Comparison of ENCODE assay signal across 3 cellular contexts in genomic region chr5:94779684-94780083, GRCh38.
A peak's percentile ranks its signal among the peaks of the same experiment; 100 is the strongest.
TF ChIP-seq lines count a peak whose summit lies in the region.

No MANE protein-coding gene starts in this region.

TF ChIP-seq in HepG2, 621 proteins besides CTCF, POLR2A, EP300 and RAD21:
- TF ChIP-seq MAFK (conservative IDR thresholded peaks at IDR 0.05 in 1 of 2, IDR thresholded peaks at IDR 0.05 in 1 of 2; ENCODE audit: low read length in 2 of 2) (peak; percentile 52 to 79), CENPBD1 (CRISPR knock-in tag; IDR thresholded peaks at IDR 0.05; ENCODE audit: borderline replicate concordance, low read depth) (no peak), ZMAT3 (CRISPR knock-in tag; conservative IDR thresholded peaks at IDR 0.05) (no peak), ZNF816 (CRISPR knock-in tag; IDR thresholded peaks at IDR 0.05; ENCODE audit: borderline replicate concordance) (no peak), ZNF317 (CRISPR knock-in tag; IDR thresholded peaks at IDR 0.05) (no peak), MAFF (IDR thresholded peaks at IDR 0.05; ENCODE audit: low read depth, low read length) (peak; percentile 66), EED (CRISPR knock-in tag; IDR thresholded peaks at IDR 0.05) (no peak)

TF ChIP-seq in A549, 52 proteins besides CTCF, POLR2A, EP300 and RAD21:
- TF ChIP-seq ZFP36 (IDR thresholded peaks at IDR 0.05; ENCODE audit: borderline replicate concordance, partially characterized antibody) (no peak), MAFK (IDR thresholded peaks at IDR 0.05; ENCODE audit: partially characterized antibody) (peak; percentile 44)

TF ChIP-seq in IMR-90, 13 proteins besides CTCF, POLR2A, EP300 and RAD21:
- TF ChIP-seq MAFK (IDR thresholded peaks at IDR 0.05; ENCODE audit: low read depth, low read length) (peak; percentile 74), FOS (IDR thresholded peaks at IDR 0.05; ENCODE audit: low read depth, low read length) (no peak), RFX5 (IDR thresholded peaks at IDR 0.05; ENCODE audit: low read depth, low read length) (no peak)
TF ChIP-seq in IMR-90: peak in this region for 1.
